ENCODE assay signal across 24 cellular contexts in the genomic region with DNA sequence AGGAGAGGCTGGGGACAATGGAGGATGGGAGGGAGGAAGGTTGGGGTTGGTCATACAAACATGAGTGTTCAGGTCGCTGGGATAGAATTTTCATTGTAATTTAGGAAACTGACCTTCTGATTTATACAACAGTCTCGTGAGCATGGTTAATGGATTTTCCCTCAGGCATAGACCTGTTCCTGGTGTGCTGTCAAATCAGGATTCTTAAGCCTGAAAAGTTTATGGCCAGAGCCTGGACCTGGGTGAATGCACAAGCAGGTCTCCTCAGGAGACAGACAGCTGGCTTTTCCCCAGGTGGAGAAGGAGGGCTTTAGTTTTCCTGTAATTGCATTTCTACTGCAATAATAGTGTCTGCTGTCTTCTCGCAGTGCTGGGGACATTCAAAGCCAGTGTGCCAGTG.
"Had no signal": no experiment of that assay in that cellular context is flagged by ENCODE, and none has a peak within 500 bp of the region (broad histone marks: within the 10 kb centered on the region; RNA-seq: fewer than 3 reads in every experiment).

No MANE protein-coding gene starts in this region.

- ATAC-seq: left lobe of liver; natural killer cell; sciatic nerve; stimulated activated naive CD8-positive, alpha-beta T cell treated with anti-CD3 and anti-CD28 coated beads, Interleukin-15, amount 100 ng/mL, for 72 hours had no signal

- H3K27ac ChIP-seq: colonic mucosa, esophagus squamous epithelium, ovary, right atrium auricular region, suprapubic skin, vagina had no signal

- H3K27me3 ChIP-seq: colonic mucosa, esophagus squamous epithelium, ovary, right atrium auricular region, suprapubic skin, vagina had no signal

- DNase-seq: colonic mucosa; effector CD8-positive, alpha-beta T cell; erythroblast; esophagus squamous epithelium; foreskin melanocyte; hypothalamus; immature natural killer cell; natural killer cell; occipital lobe; ovary; stimulated activated CD4-positive, alpha-beta T cell treated with anti-CD3 and anti-CD28 coated beads, Interleukin-12 subunit alpha, Interleukin-12 subunit beta, amount 100 ng/mL, for 4 hours; stimulated activated CD4-positive, alpha-beta T cell treated with anti-CD3 and anti-CD28 coated beads, Interleukin-1b, Interleukin-23, amount 100 ng/mL, for 48 hours; stimulated activated CD4-positive, alpha-beta T cell treated with anti-CD3 and anti-CD28 coated beads, Interleukin-4, amount 100 ng/mL, for 1 hour; stimulated activated CD8-positive, alpha-beta memory T cell treated with anti-CD3 and anti-CD28 coated beads, Interleukin-4, amount 100 ng/mL, for 48 hours; stimulated activated naive CD4-positive, alpha-beta T cell; stimulated activated naive CD8-positive, alpha-beta T cell treated with anti-CD3 and anti-CD28 coated beads, Interleukin-15, amount 100 ng/mL, for 72 hours; trophoblast cell had no signal

- H3K9me3 ChIP-seq: colonic mucosa, esophagus squamous epithelium, ovary, right atrium auricular region, suprapubic skin, vagina had no signal

- H3K36me3 ChIP-seq: colonic mucosa, esophagus squamous epithelium, ovary, right atrium auricular region, suprapubic skin, vagina had no signal

- H3K4me3 ChIP-seq: colonic mucosa, esophagus squamous epithelium, lung, ovary, right atrium auricular region, smooth muscle cell, suprapubic skin, vagina had no signal
